20 cellular contexts compared by ENCODE assay signal in the genomic region with DNA sequence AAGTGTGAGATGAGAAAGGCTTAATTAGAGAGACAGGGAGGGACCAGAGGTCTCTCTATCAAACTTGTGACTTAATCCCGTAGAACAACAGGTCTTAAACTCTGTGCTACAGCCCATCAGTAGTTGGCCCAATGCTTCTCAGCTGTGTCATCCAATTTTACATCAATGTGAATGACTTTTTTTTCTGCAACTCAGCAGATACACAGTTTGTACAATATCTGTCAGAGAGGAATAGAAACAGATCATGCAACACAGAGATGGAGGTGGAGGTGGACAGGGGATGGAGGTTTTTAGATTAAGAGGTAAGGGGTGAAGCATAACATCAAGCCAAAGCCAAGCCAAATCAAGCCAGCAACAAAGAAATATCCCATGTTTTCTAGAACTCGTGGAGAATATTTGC.
"Had no signal": no experiment of that assay in that cellular context is flagged by ENCODE, and none has a peak within 500 bp of the region (broad histone marks: within the 10 kb centered on the region; RNA-seq: fewer than 3 reads in every experiment).

No MANE protein-coding gene starts in this region.

- ATAC-seq: heart right ventricle, left lung, mucosa of descending colon, psoas muscle, right cardiac atrium had no signal

- H3K4me1 ChIP-seq: breast epithelium had no signal

- H3K36me3 ChIP-seq: breast epithelium, esophagus muscularis mucosa, left lung, ovary, tibial nerve had no signal

- H3K27me3 Mint-ChIP-seq: naive B cell; stimulated activated naive CD8-positive, alpha-beta T cell treated with anti-CD3 and anti-CD28 coated beads, Interleukin-15, Interleukin-2, amounts not matched to agents 100 ng/mL and 50 ng/mL, for 24 hours had no signal

- H3K27ac ChIP-seq: breast epithelium, heart right ventricle, left lung, ovary, psoas muscle had no signal

- H3K4me3 Mint-ChIP-seq: activated T-helper 1 cell treated with anti-CD3 and anti-CD28 coated beads, Interleukin-12 subunit alpha, Interleukin-12 subunit beta, Interleukin-2, Interleukin-4 antibody, amounts not matched to agents 30 ng/mL and 10 ng/mL and 1 ng/mL, durations not matched to agents 14 hours and 24 hours and 36 hours had no signal

- H3K4me3 ChIP-seq: breast epithelium, heart right ventricle, left lung, mucosa of descending colon, ovary, psoas muscle, skin epidermis, tibial nerve had no signal

- DNase-seq: activated CD4-positive, alpha-beta T cell treated with anti-CD3 and anti-CD28 coated beads, Interleukin-2, amount 50 U/mL, for 4 hours; activated gamma-delta T cell treated with Interleukin-2 at 50 U/mL for 16 hours; activated T-cell treated with anti-CD3 and anti-CD28 coated beads for 4 hours; aorta; cerebellar nuclear complex; cortex of kidney; effector CD8-positive, alpha-beta T cell; heart right ventricle; left lung; mucosa of descending colon; naive B cell; ovary; psoas muscle; right cardiac atrium had no signal

- H3K9me3 ChIP-seq: breast epithelium, esophagus muscularis mucosa, heart right ventricle, left lung, mucosa of descending colon, ovary, psoas muscle, tibial nerve had no signal

- H3K9me3 Mint-ChIP-seq: activated T-helper 1 cell treated with anti-CD3 and anti-CD28 coated beads, Interleukin-12 subunit alpha, Interleukin-12 subunit beta, Interleukin-2, Interleukin-4 antibody, amounts not matched to agents 30 ng/mL and 10 ng/mL and 1 ng/mL, durations not matched to agents 14 hours and 24 hours and 36 hours; stimulated activated naive CD8-positive, alpha-beta T cell treated with anti-CD3 and anti-CD28 coated beads, Interleukin-15, Interleukin-2, amounts not matched to agents 100 ng/mL and 50 ng/mL, for 24 hours had no signal

- H3K27me3 ChIP-seq: breast epithelium, esophagus muscularis mucosa, heart right ventricle, left lung, ovary, tibial nerve had no signal
